8 cellular contexts compared by ENCODE assay signal in the genomic region with DNA sequence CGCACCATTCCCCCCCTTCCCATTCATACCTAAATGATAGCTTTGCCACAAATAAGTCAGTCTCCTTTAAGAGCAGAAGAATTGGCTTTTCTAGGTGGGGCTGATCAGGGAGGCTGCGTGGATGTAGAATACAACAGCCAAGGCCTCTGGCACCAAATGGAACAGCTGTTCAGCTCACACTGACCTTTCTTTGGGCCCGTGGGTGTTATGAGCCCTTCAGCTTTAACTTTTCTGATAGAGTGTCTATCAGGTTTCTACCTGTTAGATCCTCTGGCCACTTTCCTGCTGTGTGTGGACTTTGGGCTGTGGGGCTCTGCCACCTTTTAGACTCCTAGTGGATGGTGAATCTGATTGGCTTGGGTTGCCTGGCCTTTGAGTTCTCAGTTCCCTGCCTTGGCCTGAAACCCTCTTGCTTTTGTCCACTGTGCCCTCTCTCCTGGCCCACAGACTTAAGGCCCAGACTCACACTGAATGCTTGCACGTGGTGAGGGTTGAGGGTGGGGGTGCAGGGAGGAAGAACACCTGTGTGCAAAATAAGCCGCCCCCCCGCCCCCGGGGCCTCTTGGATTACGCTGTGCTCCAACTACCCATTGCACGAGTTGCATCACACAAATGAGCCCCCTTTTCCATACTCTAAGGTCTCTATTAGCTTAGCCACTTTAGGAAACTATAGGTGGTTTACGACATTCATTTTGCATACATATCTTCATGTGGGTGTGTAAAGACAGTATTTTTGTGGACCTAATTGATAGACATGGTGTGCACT. TPM values are rescaled to one million over a fixed set of nuclear protein-coding genes. Genes with fewer than 3 reads are reported as not detected.
DNase-seq lines count a peak whose midpoint lies in the region; ATAC-seq and FAIRE-seq lines count a peak whose summit lies in the region.

No MANE protein-coding gene starts in this region.

- DNase-seq in GM18507 (ENCODE audit: extremely low spot score, insufficient read length, low read depth) (no peak), RPMI8226 (peak; percentile 89), immature natural killer cell (no peak), DMS79 (lab: John Stamatoyannopoulos, UW) (no peak), cerebellar cortex (ENCODE audit: low spot score) (no peak)
- peak; percentile 53 to 58 for DNase-seq in stimulated activated CD4-positive, alpha-beta T cell treated with anti-CD3 and anti-CD28 coated beads, Interleukin-2, amount 100 ng/mL, for 24 hours

- peak overlapping the region; percentile 80 to 92 (median 90) for H3K27ac Mint-ChIP-seq in immature natural killer cell

- peak overlapping the region; percentile 82 for H3K27ac ChIP-seq in angular gyrus (ENCODE audit: low read depth, low read length)

- peak; percentile 68 for FAIRE-seq in GM18507 (lab: Jason Lieb, UNC)

- peak overlapping the region; percentile 86 to 93 (median 92) for H3K4me3 Mint-ChIP-seq in immature natural killer cell

- no peak for ATAC-seq in HG03457 (IDR thresholded peaks at IDR 0.05; ENCODE audit: unreplicated experiment)

- peaks cover 40 to 54% of the 10 kb centered on the region in 2 donors for H3K4me1 Mint-ChIP-seq in immature natural killer cell

- H3K27me3 Mint-ChIP-seq in immature natural killer cell (ENCODE audit: low read depth in 3 of 3), result peaks cover 7 to 10% (median 10%) of the 10 kb centered on the region in 3 donors

- no peaks in the 10 kb centered on the region for H3K9me3 Mint-ChIP-seq in immature natural killer cell

- no peaks in the 10 kb centered on the region for H3K36me3 Mint-ChIP-seq in immature natural killer cell

RNA-seq across cellular contexts. Expression of a gene that starts 1.3 kb away (rescaled TPM):
- polyA plus RNA-seq in immature natural killer cell, result 1 to 10 TPM in 2 of 3 donors, under 1 TPM in 1; 0.03 to 4.7 (median 2.4) TPM

Comparison
In these comparisons a context has a peak if more than half of its experiments do, and no peak if none do; other contexts are left out.
1. DNase-seq: peak in RPMI8226 (single experiment) and stimulated activated CD4-positive, alpha-beta T cell treated with anti-CD3 and anti-CD28 coated beads, Interleukin-2, amount 100 ng/mL, for 24 hours (2 of 2); none in GM18507 (single experiment), immature natural killer cell (0 of 3), DMS79 (single experiment) and cerebellar cortex (single experiment).